In the genomic region with DNA sequence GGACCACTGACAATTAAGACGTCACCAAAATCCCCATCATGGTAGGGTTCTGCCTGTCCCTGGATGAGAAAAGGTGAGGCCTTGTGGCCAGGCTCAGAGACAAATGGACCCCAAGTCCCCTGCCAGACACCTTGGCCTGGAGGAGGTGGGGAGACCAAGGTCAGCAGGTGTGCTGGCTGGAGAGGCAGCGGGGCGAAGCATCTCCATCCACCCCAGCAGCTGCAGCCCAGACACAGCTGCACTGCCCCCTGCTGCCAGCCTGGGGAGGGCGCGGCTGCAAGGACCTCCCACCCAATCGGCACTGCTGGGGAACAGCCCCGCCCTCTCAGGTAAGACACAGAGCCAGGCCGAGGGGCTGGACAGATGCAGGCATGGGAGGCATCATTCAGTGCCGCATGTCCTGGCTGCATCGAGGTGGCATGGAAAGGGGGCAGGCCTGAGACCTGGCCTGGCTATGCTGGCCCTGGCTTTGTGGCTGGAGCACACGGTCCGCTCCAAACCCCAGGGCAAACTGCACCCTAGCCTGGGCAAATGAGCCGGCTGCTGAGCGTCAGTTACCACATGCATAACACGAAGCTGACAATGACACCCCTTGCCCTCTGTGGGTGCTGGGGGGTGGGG, we compare ENCODE assay signal across 9 cellular contexts. TPM values are rescaled to one million over a fixed set of nuclear protein-coding genes. Genes with fewer than 3 reads are reported as not detected.
DNase-seq lines count a peak whose midpoint lies in the region; ATAC-seq and TF ChIP-seq lines count a peak whose summit lies in the region.
"Had no signal": no experiment of that assay in that cellular context is flagged by ENCODE, and none has a peak within 500 bp of the region (broad histone marks: within the 10 kb centered on the region; RNA-seq: fewer than 3 reads in every experiment).

No MANE protein-coding gene starts in this region.

- ATAC-seq in GM18867 (IDR thresholded peaks at IDR 0.05; ENCODE audit: unreplicated experiment) = no peak

- TF ChIP-seq CTCF in GM06990 (IDR thresholded peaks at IDR 0.05; ENCODE audit: insufficient read depth, low read length, poor library complexity, severe bottlenecking) (peak; percentile 84), endothelial cell (IDR thresholded peaks at IDR 0.05; ENCODE audit: unreplicated experiment) (peak; percentile 63)

- H3K27me3 Mint-ChIP-seq in endothelial cell (ENCODE audit: unreplicated experiment) = peaks cover 9% of the 10 kb centered on the region

- in situ Hi-C loops in KBM-7 (cut with MboI; ENCODE audit: low pct_unique_long_range_greater_than_20kb, low sequenced_read_pairs) = no loop called here

- no peaks in the 10 kb centered on the region; the same call in 1 of the 2 replicates for H3K27me3 ChIP-seq in GM06990 (replicated peaks; ENCODE audit: control insufficient read depth, insufficient read depth, low read length)
- H3K27me3 ChIP-seq: SJSA1 had no signal

- H3K9me3 Mint-ChIP-seq in endothelial cell (ENCODE audit: unreplicated experiment) = no peaks in the 10 kb centered on the region

- H3K27ac Mint-ChIP-seq in endothelial cell (ENCODE audit: unreplicated experiment) = no peak overlapping the region

- DNase-seq in GM06990 (ENCODE audit: extremely low read depth, insufficient read length) (peak; percentile 70), KBM-7 (peak; percentile 78), endothelial cell (ENCODE audit: low spot score) (peak; percentile 78), epidermal melanocyte (ENCODE audit: insufficient read length, low spot score) (no peak), medulla oblongata (ENCODE audit: extremely low spot score) (no peak)
- DNase-seq in activated CD4-positive, alpha-beta T cell treated with anti-CD3 and anti-CD28 coated beads, Interleukin-2, amount 50 U/mL, for 4 hours = peak; percentile 64 to 67
- DNase-seq in stimulated activated CD4-positive, alpha-beta T cell treated with anti-CD3 and anti-CD28 coated beads, Interleukin-15, amount 100 ng/mL, for 24 hours = peak; percentile 80

- peaks cover 19% of the 10 kb centered on the region for H3K4me1 Mint-ChIP-seq in endothelial cell (ENCODE audit: unreplicated experiment)

- H3K4me3 ChIP-seq in GM06990 (replicated peaks; ENCODE audit: low read depth, low read length) = no peak overlapping the region
- H3K4me3 ChIP-seq: SJSA1 had no signal

- no peak overlapping the region for H3K4me3 Mint-ChIP-seq in endothelial cell (ENCODE audit: unreplicated experiment)

- no peaks in the 10 kb centered on the region for H3K36me3 ChIP-seq in GM06990 (ENCODE audit: control insufficient read depth, insufficient read depth, low read length)

- peaks cover 17% of the 10 kb centered on the region for H3K36me3 Mint-ChIP-seq in endothelial cell (ENCODE audit: low read depth, unreplicated experiment)

RNA-seq across cellular contexts. Expression of gene MFNG, which starts 12.2 kb away (rescaled TPM):
- total RNA-seq in endothelial cell (ENCODE audit: unreplicated experiment) = 75.4 TPM
- total RNA-seq: SJSA1 had no signal

RNA-seq across cellular contexts. Expression of gene CARD10, which starts 20.8 kb away (rescaled TPM):
- total RNA-seq in endothelial cell (ENCODE audit: unreplicated experiment) = 26.0 TPM

Comparison
In these comparisons a context has a peak if more than half of its experiments do, and no peak if none do; other contexts are left out.
1. DNase-seq: peak in GM06990 (single experiment), KBM-7 (single experiment), activated CD4-positive, alpha-beta T cell treated with anti-CD3 and anti-CD28 coated beads, Interleukin-2, amount 50 U/mL, for 4 hours (2 of 2), endothelial cell (single experiment) and stimulated activated CD4-positive, alpha-beta T cell treated with anti-CD3 and anti-CD28 coated beads, Interleukin-15, amount 100 ng/mL, for 24 hours (single experiment); none in epidermal melanocyte (single experiment) and medulla oblongata (single experiment).